ENCODE assay signal across 2 cellular contexts in the genomic region with DNA sequence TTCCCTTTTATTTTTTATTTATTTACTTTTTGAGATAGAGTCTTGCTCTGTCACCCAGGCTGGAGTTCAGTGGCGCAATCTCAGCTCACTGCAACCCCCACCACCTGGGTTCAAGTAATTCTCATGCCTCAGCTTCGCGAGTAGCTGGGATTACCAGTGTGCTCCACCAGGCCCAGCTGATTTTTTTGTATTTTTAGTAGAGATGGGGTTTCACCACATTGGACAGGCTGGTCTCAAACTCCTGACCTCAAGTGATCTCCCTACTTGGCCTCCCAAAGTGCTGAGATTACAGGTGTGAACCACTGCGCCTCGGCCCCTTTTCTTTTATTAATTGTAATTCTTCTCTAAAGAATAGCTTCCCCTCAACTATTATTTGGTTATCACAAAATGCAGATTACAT.
TF ChIP-seq lines count a peak whose summit lies in the region.

No MANE protein-coding gene starts in this region.

TF ChIP-seq in WTC11, 78 proteins besides CTCF, POLR2A, EP300 and RAD21:
- TF ChIP-seq, protein P1, sequence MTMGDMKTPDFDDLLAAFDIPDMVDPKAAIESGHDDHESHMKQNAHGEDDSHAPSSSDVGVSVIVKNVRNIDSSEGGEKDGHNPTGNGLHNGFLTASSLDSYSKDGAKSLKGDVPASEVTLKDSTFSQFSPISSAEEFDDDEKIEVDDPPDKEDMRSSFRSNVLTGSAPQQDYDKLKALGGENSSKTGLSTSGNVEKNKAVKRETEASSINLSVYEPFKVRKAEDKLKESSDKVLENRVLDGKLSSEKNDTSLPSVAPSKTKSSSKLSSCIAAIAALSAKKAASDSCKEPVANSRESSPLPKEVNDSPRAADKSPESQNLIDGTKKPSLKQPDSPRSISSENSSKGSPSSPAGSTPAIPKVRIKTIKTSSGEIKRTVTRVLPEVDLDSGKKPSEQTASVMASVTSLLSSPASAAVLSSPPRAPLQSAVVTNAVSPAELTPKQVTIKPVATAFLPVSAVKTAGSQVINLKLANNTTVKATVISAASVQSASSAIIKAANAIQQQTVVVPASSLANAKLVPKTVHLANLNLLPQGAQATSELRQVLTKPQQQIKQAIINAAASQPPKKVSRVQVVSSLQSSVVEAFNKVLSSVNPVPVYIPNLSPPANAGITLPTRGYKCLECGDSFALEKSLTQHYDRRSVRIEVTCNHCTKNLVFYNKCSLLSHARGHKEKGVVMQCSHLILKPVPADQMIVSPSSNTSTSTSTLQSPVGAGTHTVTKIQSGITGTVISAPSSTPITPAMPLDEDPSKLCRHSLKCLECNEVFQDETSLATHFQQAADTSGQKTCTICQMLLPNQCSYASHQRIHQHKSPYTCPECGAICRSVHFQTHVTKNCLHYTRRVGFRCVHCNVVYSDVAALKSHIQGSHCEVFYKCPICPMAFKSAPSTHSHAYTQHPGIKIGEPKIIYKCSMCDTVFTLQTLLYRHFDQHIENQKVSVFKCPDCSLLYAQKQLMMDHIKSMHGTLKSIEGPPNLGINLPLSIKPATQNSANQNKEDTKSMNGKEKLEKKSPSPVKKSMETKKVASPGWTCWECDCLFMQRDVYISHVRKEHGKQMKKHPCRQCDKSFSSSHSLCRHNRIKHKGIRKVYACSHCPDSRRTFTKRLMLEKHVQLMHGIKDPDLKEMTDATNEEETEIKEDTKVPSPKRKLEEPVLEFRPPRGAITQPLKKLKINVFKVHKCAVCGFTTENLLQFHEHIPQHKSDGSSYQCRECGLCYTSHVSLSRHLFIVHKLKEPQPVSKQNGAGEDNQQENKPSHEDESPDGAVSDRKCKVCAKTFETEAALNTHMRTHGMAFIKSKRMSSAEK (CRISPR knock-in tag; IDR thresholded peaks at IDR 0.05; ENCODE audit: borderline replicate concordance), result peak; percentile 53; the same call in 1 of the 2 replicates
- TF ChIP-seq EMX1 (CRISPR knock-in tag; IDR thresholded peaks at IDR 0.05) (peak; percentile 35; the same call in 1 of the 2 replicates), ZNF416 (CRISPR knock-in tag; IDR thresholded peaks at IDR 0.05) (peak; percentile 94), PRRX2 (CRISPR knock-in tag; IDR thresholded peaks at IDR 0.05) (peak; percentile 63), ZNF671 (CRISPR knock-in tag; IDR thresholded peaks at IDR 0.05) (peak; percentile 87; the same call in 1 of the 2 replicates), NFATC4 (CRISPR knock-in tag; IDR thresholded peaks at IDR 0.05) (peak; percentile 89)
- TF ChIP-seq, protein P2, sequence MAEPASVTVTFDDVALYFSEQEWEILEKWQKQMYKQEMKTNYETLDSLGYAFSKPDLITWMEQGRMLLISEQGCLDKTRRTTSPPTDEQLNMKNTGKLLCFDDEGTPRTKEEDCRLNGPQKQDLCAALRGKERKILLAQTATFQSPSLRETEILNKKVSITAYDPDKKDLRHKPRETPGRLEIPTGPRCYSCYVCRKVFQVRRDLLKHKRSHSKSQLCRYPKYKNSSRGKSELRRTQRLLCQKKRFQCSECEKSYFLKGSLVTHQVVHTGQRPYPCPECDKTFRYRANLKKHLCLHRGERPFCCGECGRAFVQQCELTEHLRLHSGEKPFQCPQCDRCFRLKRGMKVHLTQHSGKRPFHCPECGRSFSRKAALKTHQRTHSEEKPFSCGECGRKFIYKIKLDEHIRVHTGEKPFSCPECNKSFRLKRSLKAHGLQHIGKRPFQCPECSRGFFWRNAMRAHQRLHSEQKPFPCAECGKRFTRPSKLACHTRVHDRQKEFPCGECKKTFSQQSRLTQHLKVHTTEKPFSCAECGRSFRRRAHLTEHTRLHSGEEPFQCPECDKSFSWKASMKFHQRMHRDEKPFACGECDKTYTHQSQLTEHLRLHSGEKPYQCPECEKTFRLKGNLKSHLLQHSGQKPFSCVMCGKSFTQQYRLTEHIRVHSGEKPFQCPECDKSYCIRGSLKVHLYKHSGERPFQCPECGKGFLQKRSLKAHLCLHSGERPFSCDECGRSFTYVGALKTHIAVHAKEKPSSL (CRISPR knock-in tag; conservative IDR thresholded peaks at IDR 0.05), result peak; percentile 88
- TF ChIP-seq, protein P3, sequence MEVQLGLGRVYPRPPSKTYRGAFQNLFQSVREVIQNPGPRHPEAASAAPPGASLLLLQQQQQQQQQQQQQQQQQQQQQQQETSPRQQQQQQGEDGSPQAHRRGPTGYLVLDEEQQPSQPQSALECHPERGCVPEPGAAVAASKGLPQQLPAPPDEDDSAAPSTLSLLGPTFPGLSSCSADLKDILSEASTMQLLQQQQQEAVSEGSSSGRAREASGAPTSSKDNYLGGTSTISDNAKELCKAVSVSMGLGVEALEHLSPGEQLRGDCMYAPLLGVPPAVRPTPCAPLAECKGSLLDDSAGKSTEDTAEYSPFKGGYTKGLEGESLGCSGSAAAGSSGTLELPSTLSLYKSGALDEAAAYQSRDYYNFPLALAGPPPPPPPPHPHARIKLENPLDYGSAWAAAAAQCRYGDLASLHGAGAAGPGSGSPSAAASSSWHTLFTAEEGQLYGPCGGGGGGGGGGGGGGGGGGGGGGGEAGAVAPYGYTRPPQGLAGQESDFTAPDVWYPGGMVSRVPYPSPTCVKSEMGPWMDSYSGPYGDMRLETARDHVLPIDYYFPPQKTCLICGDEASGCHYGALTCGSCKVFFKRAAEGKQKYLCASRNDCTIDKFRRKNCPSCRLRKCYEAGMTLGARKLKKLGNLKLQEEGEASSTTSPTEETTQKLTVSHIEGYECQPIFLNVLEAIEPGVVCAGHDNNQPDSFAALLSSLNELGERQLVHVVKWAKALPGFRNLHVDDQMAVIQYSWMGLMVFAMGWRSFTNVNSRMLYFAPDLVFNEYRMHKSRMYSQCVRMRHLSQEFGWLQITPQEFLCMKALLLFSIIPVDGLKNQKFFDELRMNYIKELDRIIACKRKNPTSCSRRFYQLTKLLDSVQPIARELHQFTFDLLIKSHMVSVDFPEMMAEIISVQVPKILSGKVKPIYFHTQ (CRISPR knock-in tag; IDR thresholded peaks at IDR 0.05), result peak; percentile 97

TF ChIP-seq in H1, 55 proteins besides CTCF, POLR2A, EP300 and RAD21:
- peak; percentile 85 for TF ChIP-seq POLR2AphosphoS5 (IDR thresholded peaks at IDR 0.05; ENCODE audit: low read depth, low read length)
